Comparison of ENCODE assay signal across 8 cellular contexts in the genomic region with DNA sequence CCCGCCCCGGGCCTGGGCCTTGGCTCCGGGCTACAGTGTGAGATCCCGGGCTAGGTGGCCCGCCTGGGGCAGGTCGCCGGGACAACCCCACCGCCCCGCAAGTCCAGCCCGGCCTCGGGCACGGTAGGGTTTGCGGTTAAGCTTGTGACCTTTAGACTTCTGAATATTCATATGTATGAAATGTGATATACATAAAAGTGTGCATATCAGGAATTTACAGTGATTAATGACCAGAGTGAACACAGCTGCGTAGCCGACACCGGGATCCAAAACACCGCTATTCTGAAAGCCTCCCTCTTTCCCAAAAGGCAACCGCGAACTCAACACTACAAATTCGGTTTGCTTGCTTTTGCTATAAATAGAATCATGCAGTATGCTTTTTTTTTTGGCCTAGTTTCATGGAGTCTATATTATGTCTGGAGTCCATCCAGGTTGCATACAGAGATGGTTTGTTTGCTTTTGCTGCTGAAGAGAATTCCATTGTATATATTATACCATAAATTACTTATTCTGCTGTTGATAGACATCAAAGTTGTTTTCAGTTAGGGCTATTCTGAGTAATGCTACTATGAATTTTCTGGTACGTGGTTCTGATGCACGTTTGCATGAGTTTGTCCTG. TPM values are rescaled to one million over a fixed set of nuclear protein-coding genes. Genes with fewer than 3 reads are reported as not detected.
DNase-seq lines count a peak whose midpoint lies in the region; ATAC-seq and TF ChIP-seq lines count a peak whose summit lies in the region.

No MANE protein-coding gene starts in this region.

- TF ChIP-seq CTCF in HEK293 (tag by site-specific recombination; IDR thresholded peaks at IDR 0.05): no peak
- TF ChIP-seq CTCF in RWPE1 (conservative IDR thresholded peaks at IDR 0.05; ENCODE audit: low read depth): no peak
- TF ChIP-seq CTCF in neutrophil (IDR thresholded peaks at IDR 0.05): no peak

- WGBS in esophagus, 2 donors: 2 to 3% methylated on average over 22 of the region's 22 CpGs

- no peak for ATAC-seq in GM18858 (IDR thresholded peaks at IDR 0.05; ENCODE audit: unreplicated experiment)
- no peak for ATAC-seq in GM18498 (IDR thresholded peaks at IDR 0.05; ENCODE audit: unreplicated experiment)

- CTCF ChIA-PET in HEK293 (lab: Yijun Ruan, JAX) (interaction anchor here (0.6 to 7.4 kb wide), 7 partner anchors 8 to 379 kb away, joined by 3 to 64 read pairs (median 4); no protein-coding TSS in a partner anchor), RWPE1 (lab: Yijun Ruan, JAX) (interaction anchor here (0.5 to 1.0 kb wide), 3 partner anchors 55 to 356 kb away, joined by 3 read pairs; no protein-coding TSS in a partner anchor)

- no peaks in the 10 kb centered on the region for H3K27me3 ChIP-seq in esophagus (ENCODE audit: control insufficient read depth in 1 of 2, insufficient read depth in 2 of 2, low read length in 2 of 2)
- no peaks in the 10 kb centered on the region for H3K27me3 ChIP-seq in neutrophil

- peaks cover 11% of the 10 kb centered on the region for H3K4me1 ChIP-seq in HEK293 (ENCODE audit: control insufficient read depth, insufficient read depth, low read length)
- peaks cover 0 to 2% of the 10 kb centered on the region in 2 donors for H3K4me1 ChIP-seq in esophagus (ENCODE audit: control insufficient read depth in 2 of 2, insufficient read depth in 2 of 2, low read length in 1 of 2)
- peaks cover 23 to 27% of the 10 kb centered on the region in 2 experiments for H3K4me1 ChIP-seq in neutrophil (ENCODE audit: control insufficient read depth in 1 of 2, insufficient read depth in 1 of 2, low read depth in 1 of 2, low read length in 1 of 2)

- H3K4me3 ChIP-seq in HEK293 (ENCODE audit: low read depth, low read length) (peak overlapping the region; percentile 64), esophagus (ENCODE audit: low read depth in 1 of 2, low read length in 2 of 2) (peak overlapping the region; percentile 65 to 94), neutrophil (ENCODE audit: low read depth in 1 of 2, low read length in 1 of 2) (peak overlapping the region; percentile 91 to 98)

- H3K27ac ChIP-seq in HEK293 (ENCODE audit: extremely low read depth, low read depth, low read length): peak overlapping the region; percentile 95
- H3K27ac ChIP-seq in RWPE1: peak overlapping the region; percentile 97
- H3K27ac ChIP-seq in esophagus (ENCODE audit: low read depth in 2 of 2, low read length in 1 of 2): peak overlapping the region; percentile 84 to 97
- peak overlapping the region; percentile 80 for H3K27ac ChIP-seq in neutrophil

- DNase-seq in RWPE1 (ENCODE audit: low spot score) (peak; percentile 45), ureter (ENCODE audit: low spot score) (no peak)
- DNase-seq in effector CD8-positive, alpha-beta T cell (lab: John Stamatoyannopoulos, UW): no peak

- peaks cover 17% of the 10 kb centered on the region in 2 experiments for H3K36me3 ChIP-seq in HEK293 (ENCODE audit: control insufficient read depth in 2 of 2, insufficient read depth in 1 of 2, low read length in 2 of 2)
- no peaks in the 10 kb centered on the region for H3K36me3 ChIP-seq in esophagus (ENCODE audit: control insufficient read depth in 2 of 2, insufficient read depth in 2 of 2, low read length in 1 of 2)
- H3K36me3 ChIP-seq in neutrophil: no peaks in the 10 kb centered on the region

- H3K9me3 ChIP-seq in HEK293 (ENCODE audit: control insufficient read depth, insufficient read depth, low read depth, low read length): no peaks in the 10 kb centered on the region
- H3K9me3 ChIP-seq in esophagus (ENCODE audit: control insufficient read depth in 2 of 2, insufficient read depth in 1 of 2, low read depth in 1 of 2, low read length in 1 of 2): no peaks in the 10 kb centered on the region
- no peaks in the 10 kb centered on the region for H3K9me3 ChIP-seq in neutrophil

- POLR2A ChIA-PET in HEK293 (lab: Yijun Ruan, JAX): interaction anchor here (0.7 to 2.8 kb wide), 7 partner anchors 10 to 428 kb away, joined by 4 to 10 read pairs (median 6); partner anchors contain the start of gene TARS3
- POLR2A ChIA-PET in RWPE1 (lab: Yijun Ruan, JAX; ENCODE audit: low non-redundant PET): no interaction called here

TF ChIP-seq in HEK293, 187 proteins besides CTCF, POLR2A, EP300 and RAD21 (continues in another document):
- peak; percentile 39 for TF ChIP-seq IKZF3 (tag by site-specific recombination; IDR thresholded peaks at IDR 0.05)
- TF ChIP-seq ZNF391 (tag by site-specific recombination; IDR thresholded peaks at IDR 0.05; ENCODE audit: borderline replicate concordance, low read depth): no peak
- 0 out of 2 replicates have a peak, but pooled peaks have one; percentile 50 for TF ChIP-seq ZBTB10 (tag by site-specific recombination; IDR thresholded peaks at IDR 0.05)
- no peak for TF ChIP-seq ZNF24 (tag by site-specific recombination; IDR thresholded peaks at IDR 0.05)
- TF ChIP-seq ZNF335 (tag by site-specific recombination; conservative IDR thresholded peaks at IDR 0.05): peak; percentile 69
- peak; percentile 72 for TF ChIP-seq ZNF366 (tag by site-specific recombination; conservative IDR thresholded peaks at IDR 0.05)
- no peak; the same call in 1 of the 2 replicates for TF ChIP-seq ZEB2 (tag by site-specific recombination; IDR thresholded peaks at IDR 0.05)
- TF ChIP-seq GFI1B (tag by site-specific recombination; IDR thresholded peaks at IDR 0.05): no peak
- TF ChIP-seq, protein P1, sequence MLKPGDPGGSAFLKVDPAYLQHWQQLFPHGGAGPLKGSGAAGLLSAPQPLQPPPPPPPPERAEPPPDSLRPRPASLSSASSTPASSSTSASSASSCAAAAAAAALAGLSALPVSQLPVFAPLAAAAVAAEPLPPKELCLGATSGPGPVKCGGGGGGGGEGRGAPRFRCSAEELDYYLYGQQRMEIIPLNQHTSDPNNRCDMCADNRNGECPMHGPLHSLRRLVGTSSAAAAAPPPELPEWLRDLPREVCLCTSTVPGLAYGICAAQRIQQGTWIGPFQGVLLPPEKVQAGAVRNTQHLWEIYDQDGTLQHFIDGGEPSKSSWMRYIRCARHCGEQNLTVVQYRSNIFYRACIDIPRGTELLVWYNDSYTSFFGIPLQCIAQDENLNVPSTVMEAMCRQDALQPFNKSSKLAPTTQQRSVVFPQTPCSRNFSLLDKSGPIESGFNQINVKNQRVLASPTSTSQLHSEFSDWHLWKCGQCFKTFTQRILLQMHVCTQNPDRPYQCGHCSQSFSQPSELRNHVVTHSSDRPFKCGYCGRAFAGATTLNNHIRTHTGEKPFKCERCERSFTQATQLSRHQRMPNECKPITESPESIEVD (tag by site-specific recombination; IDR thresholded peaks at IDR 0.05): peak; percentile 81
- peak; percentile 93 for TF ChIP-seq ZBTB8A (tag by site-specific recombination; IDR thresholded peaks at IDR 0.05)
- TF ChIP-seq, protein P2, sequence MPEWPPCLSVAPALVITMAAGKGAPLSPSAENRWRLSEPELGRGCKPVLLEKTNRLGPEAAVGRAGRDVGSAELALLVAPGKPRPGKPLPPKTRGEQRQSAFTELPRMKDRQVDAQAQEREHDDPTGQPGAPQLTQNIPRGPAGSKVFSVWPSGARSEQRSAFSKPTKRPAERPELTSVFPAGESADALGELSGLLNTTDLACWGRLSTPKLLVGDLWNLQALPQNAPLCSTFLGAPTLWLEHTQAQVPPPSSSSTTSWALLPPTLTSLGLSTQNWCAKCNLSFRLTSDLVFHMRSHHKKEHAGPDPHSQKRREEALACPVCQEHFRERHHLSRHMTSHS (tag by site-specific recombination; IDR thresholded peaks at IDR 0.05): no peak
- TF ChIP-seq WT1 (tag by site-specific recombination; IDR thresholded peaks at IDR 0.05): peak; percentile 33; the same call in 1 of the 2 replicates
- TF ChIP-seq ZNF404 (tag by site-specific recombination; IDR thresholded peaks at IDR 0.05): no peak
- 0 out of 2 replicates have a peak, but pooled peaks have one; percentile 27 for TF ChIP-seq ZBTB48 (tag by site-specific recombination; IDR thresholded peaks at IDR 0.05)
- TF ChIP-seq ZNF16 (tag by site-specific recombination; IDR thresholded peaks at IDR 0.05; ENCODE audit: low read depth): no peak
- 0 out of 2 replicates have a peak, but pooled peaks have one; percentile 19 for TF ChIP-seq ZNF558 (tag by site-specific recombination; IDR thresholded peaks at IDR 0.05)

RNA-seq across cellular contexts. Expression of gene SNRPA1, which starts 0.7 kb away (rescaled TPM):
- polyA plus RNA-seq in esophagus: 10 to 100 TPM; 38.9 to 53.2 TPM
- total RNA-seq in ureter: 71.6 TPM

RNA-seq across cellular contexts. Expression of gene SELENOS, which starts 18.4 kb away (rescaled TPM):
- 10 to 100 TPM; 50.4 to 74.4 TPM for polyA plus RNA-seq in esophagus
- total RNA-seq in ureter: 49.1 TPM

RNA-seq across cellular contexts. Expression of gene CHSY1, which starts 43.9 kb away (rescaled TPM):
- polyA plus RNA-seq in esophagus: 1 to 10 TPM; 3.3 to 5.2 TPM
- 47.0 TPM for total RNA-seq in ureter
